Comparison of ENCODE assay signal across 8 cellular contexts in the genomic region with DNA sequence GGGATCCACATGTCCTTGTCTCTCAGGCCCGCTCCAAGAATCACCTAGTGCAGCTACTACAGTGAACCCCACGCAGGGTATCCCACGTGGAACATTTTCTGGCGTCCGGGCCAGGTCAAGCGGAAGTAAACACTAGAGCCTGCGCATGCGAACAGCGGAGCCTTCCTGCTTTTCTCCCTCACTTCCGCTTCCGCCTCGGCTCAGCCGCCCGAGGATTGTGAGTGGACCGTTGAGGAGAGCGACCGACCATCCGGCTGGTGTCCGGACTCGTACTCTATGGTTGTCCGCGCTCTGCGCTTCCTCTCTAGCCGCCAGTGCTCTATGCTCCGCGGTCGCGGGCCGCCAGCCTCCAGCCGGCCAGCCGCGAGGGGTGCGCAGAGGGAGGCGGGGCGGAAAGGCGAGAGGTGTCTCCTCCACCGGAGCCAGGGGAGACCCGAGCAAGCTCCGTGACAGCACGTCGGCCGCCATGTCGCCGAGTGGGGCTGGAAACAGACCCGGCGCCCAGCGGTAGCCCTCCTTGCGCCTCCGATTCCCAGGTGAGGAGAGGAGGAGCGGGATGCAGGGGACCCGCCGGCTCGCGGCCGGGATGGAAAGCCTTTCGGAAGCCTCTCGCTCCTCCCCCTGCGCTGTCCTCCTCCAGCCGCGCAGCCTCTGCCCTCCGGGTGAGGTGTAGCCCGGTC. TPM values are rescaled to one million over a fixed set of nuclear protein-coding genes. Genes with fewer than 3 reads are reported as not detected.
DNase-seq lines count a peak whose midpoint lies in the region; ATAC-seq and TF ChIP-seq lines count a peak whose summit lies in the region.

A gene with protein sequence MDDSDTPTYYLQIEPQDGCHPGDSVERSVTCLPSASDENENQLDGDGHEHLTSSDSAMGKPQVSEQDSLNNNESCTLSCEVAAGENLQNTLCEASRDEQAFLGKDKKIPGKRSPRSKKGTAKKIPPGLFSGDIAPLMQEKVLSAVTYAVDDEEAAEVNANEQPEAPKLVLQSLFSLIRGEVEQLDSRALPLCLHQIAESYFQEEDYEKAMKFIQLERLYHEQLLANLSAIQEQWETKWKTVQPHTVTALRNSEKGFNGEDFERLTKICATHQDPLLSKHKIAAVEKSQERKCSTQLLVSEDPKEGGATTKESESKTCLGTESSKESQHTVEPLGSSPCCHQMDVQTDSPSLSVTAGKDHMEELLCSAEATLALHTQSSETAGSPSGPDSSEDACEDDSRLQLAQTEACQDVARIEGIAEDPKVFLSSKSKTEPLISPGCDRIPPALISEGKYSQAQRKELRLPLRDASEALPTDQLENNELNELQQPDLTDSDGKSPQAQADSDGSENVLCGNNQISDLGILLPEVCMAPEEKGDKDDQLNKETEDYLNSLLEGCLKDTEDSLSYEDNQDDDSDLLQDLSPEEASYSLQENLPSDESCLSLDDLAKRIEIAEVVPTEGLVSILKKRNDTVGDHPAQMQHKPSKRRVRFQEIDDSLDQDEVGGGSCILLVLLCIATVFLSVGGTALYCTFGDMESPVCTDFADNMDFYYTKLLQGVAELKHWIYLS (plus strand): TSS at position 329 of the 680 bp plus-strand sequence. CDS start 25,107 bp downstream, outside the sequence.
A gene with protein sequence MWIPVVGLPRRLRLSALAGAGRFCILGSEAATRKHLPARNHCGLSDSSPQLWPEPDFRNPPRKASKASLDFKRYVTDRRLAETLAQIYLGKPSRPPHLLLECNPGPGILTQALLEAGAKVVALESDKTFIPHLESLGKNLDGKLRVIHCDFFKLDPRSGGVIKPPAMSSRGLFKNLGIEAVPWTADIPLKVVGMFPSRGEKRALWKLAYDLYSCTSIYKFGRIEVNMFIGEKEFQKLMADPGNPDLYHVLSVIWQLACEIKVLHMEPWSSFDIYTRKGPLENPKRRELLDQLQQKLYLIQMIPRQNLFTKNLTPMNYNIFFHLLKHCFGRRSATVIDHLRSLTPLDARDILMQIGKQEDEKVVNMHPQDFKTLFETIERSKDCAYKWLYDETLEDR (minus strand): TSS at position 134 of the 680 bp plus-strand sequence. CDS start 123 bp downstream, at position 11.

- H3K27me3 Mint-ChIP-seq in IgD-negative memory B cell, result no peaks in the 10 kb centered on the region

- H3K4me3 Mint-ChIP-seq in IgD-negative memory B cell, result peak within 1 kb of the TSS; percentile 95 to 100 (median 98)

- H3K4me1 ChIP-seq in PC-9 (replicated peaks; ENCODE audit: insufficient read depth), result peaks cover 19% of the 10 kb centered on the region

- peak within 1 kb of the TSS; percentile 92 for H2AFZ ChIP-seq in PC-9

- peaks cover 16% of the 10 kb centered on the region; the same call in 1 of the 2 replicates for H3F3A ChIP-seq in PC-9 (ENCODE audit: insufficient read depth, low read depth)

- peak within 1 kb of the TSS; percentile 98 for H3K4me2 ChIP-seq in PC-9

- peak; percentile 97 for DNase-seq in DMS114 treated with DMSO at 0.1 percent for 48 hours (lab: John Stamatoyannopoulos, UW; ENCODE audit: unreplicated experiment)
- peak; percentile 89 to 98 for DNase-seq in PC-9
- peak; percentile 84 for DNase-seq in activated T-cell treated with anti-CD3 and anti-CD28 coated beads, Interleukin-2, amount 50 U/mL, for 1 hour
- peak; percentile 86 for DNase-seq in epithelial cell of proximal tubule (ENCODE audit: low read depth)
- peak; percentile 98 for DNase-seq in mucosa of gallbladder (ENCODE audit: low spot score)
- peak; percentile 79 to 91 for DNase-seq in stimulated activated CD8-positive, alpha-beta memory T cell treated with anti-CD3 and anti-CD28 coated beads, Interleukin-4, amount 100 ng/mL, for 4 hours (ENCODE audit: low read depth in 2 of 2, low spot score in 1 of 2)

- intact Hi-C loops in PC-9 (cut with micrococcal nuclease; ENCODE audit: unreplicated experiment), result loop anchor here (1.0 to 10.0 kb wide), 6 partner anchors 31 to 189 kb away; no protein-coding TSS in a partner anchor

- no peaks in the 10 kb centered on the region for H3K36me3 ChIP-seq in PC-9 (ENCODE audit: low read depth)

- peak within 1 kb of the TSS; percentile 69 for H3K27ac ChIP-seq in PC-9

- no peaks in the 10 kb centered on the region for H3K9me3 ChIP-seq in PC-9 (ENCODE audit: insufficient read depth, low read depth)

- H3K27ac Mint-ChIP-seq in IgD-negative memory B cell, result peak within 1 kb of the TSS; percentile 91 to 96 (median 95)

- peaks cover 35 to 41% (median 39%) of the 10 kb centered on the region in 3 donors for H3K4me1 Mint-ChIP-seq in IgD-negative memory B cell

- H4K20me1 ChIP-seq in PC-9 (ENCODE audit: insufficient read depth), result no peaks in the 10 kb centered on the region

- H3K9me3 Mint-ChIP-seq in IgD-negative memory B cell, result no peaks in the 10 kb centered on the region

- POLR2A ChIA-PET in PC-9 (lab: Charles Lee; ENCODE audit: unreplicated experiment), result interaction anchor here (0.5 to 0.6 kb wide), 2 partner anchors 35 to 88 kb away, joined by 3 read pairs; no protein-coding TSS in a partner anchor

- no peak for TF ChIP-seq CTCF in PC-9 (conservative IDR thresholded peaks at IDR 0.05)
- no peak for TF ChIP-seq CTCF in epithelial cell of proximal tubule (conservative IDR thresholded peaks at IDR 0.05; ENCODE audit: low read depth, low read length)

- H3K27me3 ChIP-seq in PC-9 (ENCODE audit: insufficient read depth, low read depth), result no peaks in the 10 kb centered on the region

- CTCF ChIA-PET in PC-9 (lab: Charles Lee), result interaction anchor here (0.6 to 0.7 kb wide), 2 partner anchors 48 to 131 kb away, joined by 3 to 4 read pairs; no protein-coding TSS in a partner anchor

- no TSS peak for BruUV-seq in PC-9 (replicated peaks; lab: Mats Ljungman, UMichigan)

- peak; percentile 90 for ATAC-seq in GM21529 (IDR thresholded peaks at IDR 0.05; ENCODE audit: unreplicated experiment)

- H3K36me3 Mint-ChIP-seq in IgD-negative memory B cell, result peaks cover under 1% of the 10 kb centered on the region

- H3K4me3 ChIP-seq in PC-9, result peak within 1 kb of the TSS; percentile 90
- peak within 1 kb of the TSS; percentile 96 for H3K4me3 ChIP-seq in epithelial cell of proximal tubule (ENCODE audit: low read depth, low read length)

- peaks cover 64% of the 10 kb centered on the region for H3K79me2 ChIP-seq in PC-9 (ENCODE audit: low read depth)

- no peaks in the 10 kb centered on the region for H3K9me2 ChIP-seq in PC-9 (ENCODE audit: insufficient read depth)

RNA-seq across cellular contexts. Expression of the first gene that starts in this region (rescaled TPM):
- 51.6 TPM for polyA plus RNA-seq in IgD-negative memory B cell
- 9.1 and 13.1 TPM in 2 replicates for total RNA-seq in PC-9 (2021)
- total RNA-seq in epithelial cell of proximal tubule, result 8.3 and 9.2 TPM in 2 replicates
- total RNA-seq in mucosa of gallbladder, result 29.6 TPM

RNA-seq across cellular contexts. Expression of the second gene that starts in this region (rescaled TPM):
- polyA plus RNA-seq in IgD-negative memory B cell, result 19.1 TPM
- 16.2 and 17.8 TPM in 2 replicates for total RNA-seq in PC-9 (2021)
- 15.5 and 16.6 TPM in 2 replicates for total RNA-seq in epithelial cell of proximal tubule
- 10.5 TPM for total RNA-seq in mucosa of gallbladder

Comparison
In these comparisons a context has a peak if more than half of its experiments do, and no peak if none do; other contexts are left out.
1. Peak in every context shown above with its lines: DNase-seq, ATAC-seq, H3K4me3 ChIP-seq and H3K27ac ChIP-seq.